8 cellular contexts compared by ENCODE assay signal in genomic region chr4:26321326-26322276, GRCh38. TPM values are rescaled to one million over a fixed set of nuclear protein-coding genes. Genes with fewer than 3 reads are reported as not detected.
DNase-seq lines count a peak whose midpoint lies in the region; ATAC-seq and TF ChIP-seq lines count a peak whose summit lies in the region.

No MANE protein-coding gene starts in this region.

- no peaks in the 10 kb centered on the region for H3K36me3 ChIP-seq in prostate gland

- H3K4me3 ChIP-seq in GM12875 (ENCODE audit: low read depth, low read length) (peak overlapping the region; percentile 62), prostate gland (peak overlapping the region; percentile 67 to 80)

- H3K27ac ChIP-seq in foreskin keratinocyte (peak overlapping the region; percentile 56), prostate gland (peak overlapping the region; percentile 95 to 96)

- TF ChIP-seq CTCF in GM12875 (IDR thresholded peaks at IDR 0.05; ENCODE audit: borderline replicate concordance, insufficient read depth, low read depth, low read length) (no peak), foreskin keratinocyte (conservative IDR thresholded peaks at IDR 0.05) (no peak), prostate gland (IDR thresholded peaks at IDR 0.05) (no peak)

- H3K4me3 Mint-ChIP-seq in activated T-helper 2 cell treated with anti-CD3 and anti-CD28 coated beads, Interferon-gamma antibody, Interleukin-2, Interleukin-4, amounts not matched to agents 10 μg/mL and 5 μg/mL and 100 μg/mL, durations not matched to agents 14 hours and 24 hours and 36 hours (ENCODE audit: low read depth), result peak overlapping the region; percentile 100

- peaks cover 18% of the 10 kb centered on the region for H3K9me3 Mint-ChIP-seq in activated T-helper 2 cell treated with anti-CD3 and anti-CD28 coated beads, Interferon-gamma antibody, Interleukin-2, Interleukin-4, amounts not matched to agents 10 μg/mL and 5 μg/mL and 100 μg/mL, durations not matched to agents 14 hours and 24 hours and 36 hours

- peaks cover 41% of the 10 kb centered on the region for H3K4me1 Mint-ChIP-seq in activated T-helper 2 cell treated with anti-CD3 and anti-CD28 coated beads, Interferon-gamma antibody, Interleukin-2, Interleukin-4, amounts not matched to agents 10 μg/mL and 5 μg/mL and 100 μg/mL, durations not matched to agents 14 hours and 24 hours and 36 hours (ENCODE audit: low read depth)

- H3K9me3 ChIP-seq in prostate gland, result no peaks in the 10 kb centered on the region

- peaks cover 3% of the 10 kb centered on the region for H3K4me1 ChIP-seq in foreskin keratinocyte
- no peaks in the 10 kb centered on the region for H3K4me1 ChIP-seq in prostate gland (replicated peaks)

- ATAC-seq in foreskin keratinocyte, result no peak
- ATAC-seq in HG03095 (IDR thresholded peaks at IDR 0.05; ENCODE audit: unreplicated experiment), result no peak
- ATAC-seq in HG03439 (IDR thresholded peaks at IDR 0.05; ENCODE audit: unreplicated experiment), result no peak
- no peak for ATAC-seq in GM19452 (IDR thresholded peaks at IDR 0.05; ENCODE audit: unreplicated experiment)

- no peaks in the 10 kb centered on the region for H3K27me3 Mint-ChIP-seq in activated T-helper 2 cell treated with anti-CD3 and anti-CD28 coated beads, Interferon-gamma antibody, Interleukin-2, Interleukin-4, amounts not matched to agents 10 μg/mL and 5 μg/mL and 100 μg/mL, durations not matched to agents 14 hours and 24 hours and 36 hours (ENCODE audit: low read depth)

- H3K36me3 Mint-ChIP-seq in activated T-helper 2 cell treated with anti-CD3 and anti-CD28 coated beads, Interferon-gamma antibody, Interleukin-2, Interleukin-4, amounts not matched to agents 10 μg/mL and 5 μg/mL and 100 μg/mL, durations not matched to agents 14 hours and 24 hours and 36 hours (ENCODE audit: low read depth), result peaks cover 68% of the 10 kb centered on the region

- intact Hi-C loops in activated T-helper 2 cell treated with anti-CD3 and anti-CD28 coated beads, Interferon-gamma antibody, Interleukin-2, Interleukin-4, amounts not matched to agents 10 μg/mL and 5 μg/mL and 100 μg/mL, durations not matched to agents 14 hours and 24 hours and 36 hours (cut with micrococcal nuclease), result loop anchor here (2.0 kb wide), 1 partner anchor 293 kb away; no protein-coding TSS in a partner anchor
- intact Hi-C loops in prostate gland (cut with DNase I), result loop anchor here (2.0 to 5.0 kb wide), 3 partner anchors 115 to 294 kb away; no protein-coding TSS in a partner anchor

- H3K27me3 ChIP-seq in foreskin keratinocyte, result no peaks in the 10 kb centered on the region
- no peaks in the 10 kb centered on the region for H3K27me3 ChIP-seq in prostate gland (replicated peaks; ENCODE audit: insufficient read depth)

- H3K27ac Mint-ChIP-seq in activated T-helper 2 cell treated with anti-CD3 and anti-CD28 coated beads, Interferon-gamma antibody, Interleukin-2, Interleukin-4, amounts not matched to agents 10 μg/mL and 5 μg/mL and 100 μg/mL, durations not matched to agents 14 hours and 24 hours and 36 hours, result peak overlapping the region; percentile 100

- 2% methylated on average over 55 of the region's 58 CpGs for WGBS in prostate gland

- DNase-seq in NCI-H748 (lab: John Stamatoyannopoulos, UW; ENCODE audit: unreplicated experiment), result peak; percentile 56
- DNase-seq in activated T-helper 2 cell treated with anti-CD3 and anti-CD28 coated beads, Interferon-gamma antibody, Interleukin-2, Interleukin-4, amounts not matched to agents 10 μg/mL and 5 μg/mL and 100 μg/mL, durations not matched to agents 14 hours and 24 hours and 36 hours (ENCODE audit: low spot score), result peak; percentile 28
- no peak for DNase-seq in foreskin keratinocyte
- peak; percentile 10 for DNase-seq in prostate gland (ENCODE audit: low spot score)

- TF ChIP-seq POLR2A in prostate gland (IDR thresholded peaks at IDR 0.05), result no peak

RNA-seq across cellular contexts. Expression of gene RBPJ, which starts 0.8 kb away (rescaled TPM):
- total RNA-seq in activated T-helper 2 cell treated with anti-CD3 and anti-CD28 coated beads, Interferon-gamma antibody, Interleukin-2, Interleukin-4, amounts not matched to agents 10 μg/mL and 5 μg/mL and 100 μg/mL, durations not matched to agents 14 hours and 24 hours and 36 hours, result 527 and 540 TPM in 2 replicates
- total RNA-seq in foreskin keratinocyte (29.3 and 31.5 TPM in 2 replicates), prostate gland (100 to 1,000 TPM in 1 of 2 donors, 10 to 100 TPM in 1; 36.0 to 130 TPM)
- polyA plus RNA-seq in foreskin keratinocyte, result 14.3 and 14.7 TPM in 2 replicates

Comparison
In these comparisons a context has a peak if more than half of its experiments do, and no peak if none do; other contexts are left out.
1. DNase-seq: peak in NCI-H748 (single experiment), activated T-helper 2 cell treated with anti-CD3 and anti-CD28 coated beads, Interferon-gamma antibody, Interleukin-2, Interleukin-4, amounts not matched to agents 10 μg/mL and 5 μg/mL and 100 μg/mL, durations not matched to agents 14 hours and 24 hours and 36 hours (single experiment) and prostate gland (single experiment); none in foreskin keratinocyte (0 of 2).